In genomic region chr19:7618366-7618765, GRCh38 we compare ENCODE assay signal across 15 cellular contexts. TPM values are rescaled to one million over a fixed set of nuclear protein-coding genes. Genes with fewer than 3 reads are reported as not detected.
DNase-seq lines count a peak whose midpoint lies in the region; ATAC-seq, FAIRE-seq and TF ChIP-seq lines count a peak whose summit lies in the region.
"Had no signal": no experiment of that assay in that cellular context is flagged by ENCODE, and none has a peak within 500 bp of the region (broad histone marks: within the 10 kb centered on the region; RNA-seq: fewer than 3 reads in every experiment).

No MANE protein-coding gene starts in this region.

- H3K27me3 ChIP-seq in RWPE2 (ENCODE audit: insufficient read depth, poor library complexity, severe bottlenecking): no peaks in the 10 kb centered on the region
- no peaks in the 10 kb centered on the region for H3K27me3 ChIP-seq in small intestine (ENCODE audit: control insufficient read depth in 2 of 2, insufficient read depth in 2 of 2, low read length in 2 of 2)

- FAIRE-seq in kidney (lab: Jason Lieb, UNC) (no peak), small intestine (lab: Jason Lieb, UNC) (no peak), GM12891 (lab: Jason Lieb, UNC) (no peak)

- no peaks in the 10 kb centered on the region for H3K9me3 ChIP-seq in RWPE2 (ENCODE audit: severe bottlenecking)
- no peaks in the 10 kb centered on the region for H3K9me3 ChIP-seq in kidney (ENCODE audit: control insufficient read depth in 1 of 2, low read length in 2 of 2)
- no peaks in the 10 kb centered on the region for H3K9me3 ChIP-seq in small intestine (ENCODE audit: control insufficient read depth, low read depth)
- H3K9me3 ChIP-seq: HAP-1 had no signal

- H3K4me1 ChIP-seq in RWPE2 (ENCODE audit: insufficient read depth, poor library complexity, severe bottlenecking): no peaks in the 10 kb centered on the region
- H3K4me1 ChIP-seq in kidney (ENCODE audit: control insufficient read depth in 1 of 2, insufficient read depth in 1 of 2, low read depth in 1 of 2, low read length in 2 of 2): peaks cover 12 to 27% of the 10 kb centered on the region in 2 donors
- peaks cover 0 to 3% of the 10 kb centered on the region in 2 donors for H3K4me1 ChIP-seq in small intestine (ENCODE audit: control insufficient read depth in 2 of 2, insufficient read depth in 1 of 2, low read depth in 1 of 2, low read length in 1 of 2)
- H3K4me1 ChIP-seq: HAP-1 had no signal

- DNase-seq in DMS53 (lab: John Stamatoyannopoulos, UW): peak; percentile 55
- DNase-seq in DMS53 treated with DMSO at 0.1 percent for 48 hours (lab: John Stamatoyannopoulos, UW; ENCODE audit: unreplicated experiment): no peak
- DNase-seq in RWPE2 (ENCODE audit: low spot score): no peak
- no peak for DNase-seq in kidney
- DNase-seq in small intestine: no peak
- DNase-seq in SIG-M5 (lab: John Stamatoyannopoulos, UW): no peak
- no peak for DNase-seq in GM12891 (ENCODE audit: insufficient read length, low spot score)
- no peak for DNase-seq in NCI-H524 (lab: John Stamatoyannopoulos, UW)
- DNase-seq: central memory CD4-positive, alpha-beta T cell; foreskin fibroblast; stimulated activated CD4-positive, alpha-beta T cell treated with anti-CD3 and anti-CD28 coated beads, Interleukin-2, amount 100 ng/mL, for 48 hours had no signal

- H3K9ac ChIP-seq in kidney (ENCODE audit: low read length in 2 of 2): peak overlapping the region; percentile 41 to 58

- H3K36me3 ChIP-seq in RWPE2 (ENCODE audit: low read depth): peaks cover 26% of the 10 kb centered on the region
- H3K36me3 ChIP-seq in kidney (ENCODE audit: control insufficient read depth in 1 of 2, insufficient read depth in 2 of 2, low read length in 2 of 2): peaks cover 20 to 30% of the 10 kb centered on the region in 2 donors
- H3K36me3 ChIP-seq in small intestine (ENCODE audit: control insufficient read depth in 2 of 2, insufficient read depth in 2 of 2, low read length in 2 of 2): peaks cover 24 to 25% of the 10 kb centered on the region in 2 donors

- intact Hi-C loops in kidney (cut with DNase I): no loop called here

- TF ChIP-seq CTCF in RWPE2 (IDR thresholded peaks at IDR 0.05; ENCODE audit: poor library complexity, severe bottlenecking): no peak
- TF ChIP-seq CTCF in kidney (IDR thresholded peaks at IDR 0.05; ENCODE audit: borderline replicate concordance, extremely low read depth, insufficient read depth): no peak

- WGBS in small intestine, 3 donors: 63 to 77% (median 66%) methylated on average over 4 of the region's 4 CpGs

- H3K27ac ChIP-seq in RWPE2 (ENCODE audit: poor library complexity, severe bottlenecking) (peak overlapping the region; percentile 48), kidney (ENCODE audit: low read depth in 2 of 2, low read length in 2 of 2) (peak overlapping the region; percentile 93 to 97), small intestine (ENCODE audit: low read depth in 1 of 2, low read length in 1 of 2) (peak overlapping the region; percentile 76 to 85)

- no peak overlapping the region for H3K4me3 ChIP-seq in RWPE2 (ENCODE audit: severe bottlenecking)
- no peak overlapping the region for H3K4me3 ChIP-seq in kidney (ENCODE audit: low read length in 2 of 2)
- no peak overlapping the region for H3K4me3 ChIP-seq in small intestine (ENCODE audit: low read depth in 1 of 2, low read length in 2 of 2)
- H3K4me3 ChIP-seq: HAP-1 had no signal

- TF ChIP-seq POLR2A in GM12891 (IDR thresholded peaks at IDR 0.05; ENCODE audit: low read depth, low read length): no peak

- peak; percentile 7; the same call in 2 of the 3 replicates for ATAC-seq in RWPE2 (ENCODE audit: low read depth)

TF ChIP-seq in GM12891, 5 proteins besides CTCF, POLR2A, EP300 and RAD21:
- no peak for TF ChIP-seq PAX5 (IDR thresholded peaks at IDR 0.05; ENCODE audit: insufficient read depth, low read length, severe bottlenecking)
- TF ChIP-seq POLR2AphosphoS5 (IDR thresholded peaks at IDR 0.05; ENCODE audit: low read depth, low read length): no peak
- no peak for TF ChIP-seq TAF1 (IDR thresholded peaks at IDR 0.05; ENCODE audit: low read depth, low read length)
- TF ChIP-seq SPI1 (IDR thresholded peaks at IDR 0.05; ENCODE audit: low read depth, low read length): no peak
- TF ChIP-seq POU2F2 (IDR thresholded peaks at IDR 0.05; ENCODE audit: low read depth, low read length): no peak

RNA-seq across cellular contexts. Expression of gene XAB2, which starts 11.0 kb away (rescaled TPM):
- 44.4 TPM for total RNA-seq in kidney
- polyA plus RNA-seq in kidney (ENCODE audit: insufficient read depth, low read depth, low replicate concordance): 34.2 TPM
- polyA plus RNA-seq in small intestine: 10 to 100 TPM; 24.3 to 31.8 (median 29.2) TPM
- 30.9 TPM for polyA plus RNA-seq in GM12891 (2012; ENCODE audit: low read depth, missing spikeins)

RNA-seq across cellular contexts. Expression of gene PET100, which starts 11.2 kb away (rescaled TPM):
- total RNA-seq in kidney: 112 TPM
- polyA plus RNA-seq in kidney (ENCODE audit: insufficient read depth, low read depth, low replicate concordance) (181 TPM), small intestine (100 to 1,000 TPM in 2 of 3 donors, 10 to 100 TPM in 1; 87.5 to 149 (median 121) TPM)
- 164 TPM for polyA plus RNA-seq in GM12891 (2012; ENCODE audit: low read depth, missing spikeins)

RNA-seq across cellular contexts. Expression of gene PCP2, which starts 15.2 kb away (rescaled TPM):
- 6.1 TPM for total RNA-seq in kidney
- polyA plus RNA-seq in kidney (ENCODE audit: insufficient read depth, low read depth, low replicate concordance) (8.9 TPM), small intestine (1 to 10 TPM in 2 of 3 donors, under 1 TPM in 1; 0.63 to 7.3 (median 2.9) TPM)
- 1.8 TPM for polyA plus RNA-seq in GM12891 (2012; ENCODE audit: low read depth, missing spikeins)
- total RNA-seq: A172, kidney epithelial cell, osteoblast had no signal

RNA-seq across cellular contexts. Expression of gene STXBP2, which starts 18.5 kb away (rescaled TPM):
- 136 TPM for total RNA-seq in kidney
- polyA plus RNA-seq in kidney (ENCODE audit: insufficient read depth, low read depth, low replicate concordance): 74.8 TPM
- 100 to 1,000 TPM in 2 of 3 donors, 10 to 100 TPM in 1; 95.2 to 271 (median 200) TPM for polyA plus RNA-seq in small intestine
- 69.1 TPM for polyA plus RNA-seq in GM12891 (2012; ENCODE audit: low read depth, missing spikeins)

RNA-seq across cellular contexts. Expression of gene CAMSAP3, which starts 22.7 kb away (rescaled TPM):
- 18.5 TPM for total RNA-seq in kidney
- polyA plus RNA-seq in kidney (ENCODE audit: insufficient read depth, low read depth, low replicate concordance): 19.3 TPM
- polyA plus RNA-seq in small intestine: 10 to 100 TPM; 32.4 to 87.4 (median 71.3) TPM
- 2.4 TPM for polyA plus RNA-seq in GM12891 (2012; ENCODE audit: low read depth, missing spikeins)
- total RNA-seq: osteoblast had no signal
